ENCODE assay signal across 14 cellular contexts in the genomic region with DNA sequence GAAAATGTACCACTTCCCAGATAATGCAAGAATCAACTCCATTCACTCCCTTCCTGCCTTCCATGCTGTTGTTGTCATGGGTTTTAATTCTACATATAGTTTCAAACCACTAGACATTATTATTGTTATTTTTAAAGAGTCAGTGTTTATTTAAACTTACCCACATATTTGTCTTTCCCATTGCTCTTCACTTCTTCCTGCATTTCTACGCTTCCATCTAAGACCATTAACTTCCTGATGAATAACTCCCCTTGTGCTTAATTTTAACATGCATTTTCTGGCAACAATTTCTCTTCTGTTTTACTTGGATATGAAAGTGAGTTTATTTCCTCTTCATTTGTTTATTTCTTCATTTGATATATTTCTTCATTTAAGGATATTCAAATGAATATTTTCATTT.
DNase-seq lines count a peak whose midpoint lies in the region; TF ChIP-seq lines count a peak whose summit lies in the region.
"Had no signal": no experiment of that assay in that cellular context is flagged by ENCODE, and none has a peak within 500 bp of the region (broad histone marks: within the 10 kb centered on the region; RNA-seq: fewer than 3 reads in every experiment).

No MANE protein-coding gene starts in this region.

- H3K27ac ChIP-seq in MM.1S (ENCODE audit: low read length), result no peak overlapping the region
- H3K27ac ChIP-seq: C4-2B, GM23248 had no signal

- H3K79me2 ChIP-seq in MM.1S (ENCODE audit: low read length), result no peaks in the 10 kb centered on the region

- H3F3A ChIP-seq in MM.1S (ENCODE audit: insufficient read depth, low read length), result no peaks in the 10 kb centered on the region

- no peaks in the 10 kb centered on the region for H3K36me3 ChIP-seq in MM.1S (replicated peaks; ENCODE audit: insufficient read depth, low read length)
- H3K36me3 ChIP-seq: BE2C had no signal

- H3K9me3 ChIP-seq in MM.1S (replicated peaks; ENCODE audit: insufficient read depth, low read length), result no peaks in the 10 kb centered on the region
- H3K9me3 ChIP-seq: BE2C had no signal

- H3K9me2 ChIP-seq in MM.1S (replicated peaks; ENCODE audit: insufficient read depth, low read length), result no peaks in the 10 kb centered on the region

- no peaks in the 10 kb centered on the region for H4K20me1 ChIP-seq in MM.1S (ENCODE audit: insufficient read depth, low read length)

- in situ Hi-C loops in astrocyte of the spinal cord (cut with HindIII; ENCODE audit: low sequenced_read_pairs), result no loop called here

- H2AFZ ChIP-seq in MM.1S (ENCODE audit: low read length), result no peak overlapping the region
- H2AFZ ChIP-seq: GM23248 had no signal

- H3K9ac ChIP-seq in MM.1S (ENCODE audit: low read length), result no peak overlapping the region
- H3K9ac ChIP-seq: GM23248 had no signal

- no peaks in the 10 kb centered on the region for H3K27me3 ChIP-seq in MM.1S (replicated peaks; ENCODE audit: insufficient read depth, low read length)
- H3K27me3 ChIP-seq: BE2C had no signal

- no peak overlapping the region for H3K4me3 ChIP-seq in astrocyte of the spinal cord (ENCODE audit: low read depth, low read length)
- no peak overlapping the region for H3K4me3 ChIP-seq in fibroblast of mammary gland (ENCODE audit: control insufficient read depth, low read depth, low read length)
- no peak overlapping the region for H3K4me3 ChIP-seq in MM.1S (ENCODE audit: low read length)
- H3K4me3 ChIP-seq: GM23248 had no signal

- no peak for TF ChIP-seq CTCF in astrocyte of the spinal cord (IDR thresholded peaks at IDR 0.05; ENCODE audit: low read depth, low read length)
- TF ChIP-seq CTCF in fibroblast of mammary gland (conservative IDR thresholded peaks at IDR 0.05; ENCODE audit: control insufficient read depth, insufficient read depth, low read depth, low read length), result no peak
- no peak for TF ChIP-seq CTCF in MM.1S (IDR thresholded peaks at IDR 0.05; ENCODE audit: low read length)

- DNase-seq in EH (ENCODE audit: low read depth), result peak; percentile 10
- DNase-seq in astrocyte of the spinal cord (ENCODE audit: low read depth, low spot score), result peak; percentile 47
- peak; percentile 22 for DNase-seq in fibroblast of mammary gland (ENCODE audit: low read depth)
- DNase-seq in non-pigmented ciliary epithelial cell (ENCODE audit: low read depth), result peak; percentile 10
- no peak for DNase-seq in MM.1S
- no peak for DNase-seq in SHP77 treated with DMSO at 0.1 percent for 48 hours (lab: John Stamatoyannopoulos, UW)
- DNase-seq in NCI-H510A treated with DMSO at 0.1 percent for 48 hours (lab: John Stamatoyannopoulos, UW), result no peak
- no peak for DNase-seq in activated T-cell treated with anti-CD3 and anti-CD28 coated beads, Interleukin-2, amount 50 U/mL, for 1 hour
- DNase-seq: BE2C; CD4-positive, alpha-beta memory T cell; COR-L47; DND-41; GM23248 had no signal

- H3K4me1 ChIP-seq in MM.1S (ENCODE audit: low read length), result no peaks in the 10 kb centered on the region
- H3K4me1 ChIP-seq: BE2C had no signal

- H3K4me2 ChIP-seq in MM.1S (ENCODE audit: low read depth, low read length), result no peak overlapping the region

Comparison
In these comparisons a context has a peak if more than half of its experiments do, and no peak if none do; other contexts are left out.
1. DNase-seq: peak in EH (single experiment), astrocyte of the spinal cord (single experiment), fibroblast of mammary gland (single experiment) and non-pigmented ciliary epithelial cell (single experiment); none in MM.1S (single experiment), SHP77 treated with DMSO at 0.1 percent for 48 hours (single experiment), NCI-H510A treated with DMSO at 0.1 percent for 48 hours (single experiment) and activated T-cell treated with anti-CD3 and anti-CD28 coated beads, Interleukin-2, amount 50 U/mL, for 1 hour (single experiment).